Comparison of ENCODE assay signal across 1 cellular context in genomic region chr17:34725008-34725407, GRCh38.
TF ChIP-seq lines count a peak whose summit lies in the region.

No MANE protein-coding gene starts in this region.

TF ChIP-seq in WTC11, 78 proteins besides CTCF, POLR2A, EP300 and RAD21 (continued from another document):
- no peak for TF ChIP-seq AR (CRISPR knock-in tag; IDR thresholded peaks at IDR 0.05)
